In the genomic region with DNA sequence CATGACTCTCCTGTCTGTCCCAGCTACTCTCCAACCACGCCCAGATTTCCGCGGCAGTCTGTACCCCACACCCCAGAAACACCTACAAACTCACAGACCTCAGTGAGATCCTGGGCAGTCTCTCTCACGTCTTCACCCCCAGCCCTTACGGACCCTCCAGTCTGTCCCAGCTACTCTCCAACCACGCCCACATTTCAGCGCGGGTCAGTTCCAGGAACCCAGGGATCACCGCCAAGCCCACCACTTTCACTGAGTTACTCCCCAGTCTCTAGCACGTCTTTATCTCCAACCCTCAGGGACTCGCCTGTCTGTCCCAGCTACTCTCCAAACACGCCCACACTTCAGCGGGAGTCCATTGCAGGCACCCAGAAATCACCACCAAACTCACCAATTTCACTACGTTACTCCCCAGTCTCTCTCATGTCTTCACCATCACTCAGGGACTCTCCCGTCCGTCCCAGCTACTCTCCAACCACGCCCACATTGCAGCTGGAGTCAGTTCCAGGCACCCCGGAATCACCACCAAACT, we compare ENCODE assay signal across 7 cellular contexts.
DNase-seq lines count a peak whose midpoint lies in the region; ATAC-seq and TF ChIP-seq lines count a peak whose summit lies in the region.
"Not testable (repeated sequence)": the region's sequence is repeated elsewhere in the genome, so short reads cannot be mapped to it uniquely, and the experiment has no call there.

No MANE protein-coding gene starts in this region.

- intact Hi-C loops in Right ventricle myocardium superior (cut with DNase I); left lung (cut with DNase I): not testable (repeated sequence)

- not testable (repeated sequence) for H3K27me3 Mint-ChIP-seq in chondrocyte (ENCODE audit: low read depth)
- H3K27me3 Mint-ChIP-seq in neural progenitor cell (ENCODE audit: insufficient read depth, low read depth) = peaks cover 16% of the 10 kb centered on the region

- not testable (repeated sequence) for H3K79me2 ChIP-seq in neural progenitor cell (ENCODE audit: low read depth)

- not testable (repeated sequence) for H2AFZ ChIP-seq in neural progenitor cell (replicated peaks)

- H3K9me3 Mint-ChIP-seq in chondrocyte (ENCODE audit: low read depth) = peaks cover 59% of the 10 kb centered on the region
- H3K9me3 Mint-ChIP-seq in neural progenitor cell = peaks cover 71% of the 10 kb centered on the region

- not testable (repeated sequence) for H3K4me2 ChIP-seq in neural progenitor cell

- peak; percentile 94 for DNase-seq in RWPE2 (ENCODE audit: low spot score)
- DNase-seq in activated T-cell treated with anti-CD3 and anti-CD28 coated beads, Interleukin-2, amount 50 U/mL, for 1 hour = peak; percentile 24
- DNase-seq in chondrocyte (ENCODE audit: low spot score) = peak; percentile 100
- peak; percentile 51 for DNase-seq in Right ventricle myocardium superior
- DNase-seq in left lung = peak; percentile 65 to 97
- peak; percentile 13 for DNase-seq in neural progenitor cell (ENCODE audit: low spot score)
- DNase-seq in stimulated activated CD4-positive, alpha-beta T cell treated with anti-CD3 and anti-CD28 coated beads, Interleukin-4, amount 100 ng/mL, for 24 hours = peak; percentile 16

- H3K4me3 Mint-ChIP-seq in chondrocyte (ENCODE audit: unreplicated experiment) = not testable (repeated sequence)
- H3K4me3 Mint-ChIP-seq in neural progenitor cell = peak overlapping the region; percentile 1

- ATAC-seq in RWPE2 (ENCODE audit: low read depth); Right ventricle myocardium superior (ENCODE audit: poor library complexity); left lung: not testable (repeated sequence)

- not testable (repeated sequence) for H4K20me1 ChIP-seq in neural progenitor cell (ENCODE audit: low read depth)

- not testable (repeated sequence) for H3K4me1 ChIP-seq in RWPE2 (ENCODE audit: insufficient read depth, poor library complexity, severe bottlenecking); left lung; neural progenitor cell

- H3K27ac ChIP-seq in RWPE2 (ENCODE audit: poor library complexity, severe bottlenecking); left lung; neural progenitor cell: not testable (repeated sequence)

- TF ChIP-seq CTCF in RWPE2 (IDR thresholded peaks at IDR 0.05; ENCODE audit: poor library complexity, severe bottlenecking); chondrocyte (IDR thresholded peaks at IDR 0.05); left lung (IDR thresholded peaks at IDR 0.05); neural progenitor cell (IDR thresholded peaks at IDR 0.05): not testable (repeated sequence)

- not testable (repeated sequence) for H3K4me3 ChIP-seq in RWPE2 (ENCODE audit: severe bottlenecking); left lung; neural progenitor cell

- not testable (repeated sequence) for H3F3A ChIP-seq in neural progenitor cell (ENCODE audit: low read depth)

- H3K27me3 ChIP-seq in RWPE2 (ENCODE audit: insufficient read depth, poor library complexity, severe bottlenecking); neural progenitor cell: not testable (repeated sequence)
- peaks cover 0 to 15% of the 10 kb centered on the region in 2 donors for H3K27me3 ChIP-seq in left lung

- H3K9ac ChIP-seq in neural progenitor cell = not testable (repeated sequence)

- not testable (repeated sequence) for H3K36me3 ChIP-seq in RWPE2 (ENCODE audit: low read depth); left lung; neural progenitor cell

- peaks cover 31% of the 10 kb centered on the region for H3K9me3 ChIP-seq in RWPE2 (ENCODE audit: severe bottlenecking)
- peaks cover 3 to 59% of the 10 kb centered on the region in 2 donors for H3K9me3 ChIP-seq in left lung
- H3K9me3 ChIP-seq in neural progenitor cell (ENCODE audit: low read depth) = peaks cover 46% of the 10 kb centered on the region

- not testable (repeated sequence) for H3K36me3 Mint-ChIP-seq in chondrocyte (ENCODE audit: low read depth)
- peaks cover 13% of the 10 kb centered on the region for H3K36me3 Mint-ChIP-seq in neural progenitor cell

- H3K4me1 Mint-ChIP-seq in chondrocyte (ENCODE audit: low read depth); neural progenitor cell: not testable (repeated sequence)

- not testable (repeated sequence) for H3K27ac Mint-ChIP-seq in chondrocyte (ENCODE audit: unreplicated experiment); neural progenitor cell

Comparison
In these comparisons a context has a peak if more than half of its experiments do, and no peak if none do; other contexts are left out.
1. DNase-seq: peak in every context shown above with its lines; median percentile 100 in chondrocyte; 94 in RWPE2; 81 in left lung; 51 in Right ventricle myocardium superior; 24 in activated T-cell treated with anti-CD3 and anti-CD28 coated beads, Interleukin-2, amount 50 U/mL, for 1 hour; 16 in stimulated activated CD4-positive, alpha-beta T cell treated with anti-CD3 and anti-CD28 coated beads, Interleukin-4, amount 100 ng/mL, for 24 hours; 13 in neural progenitor cell.